37 cellular contexts compared by ENCODE assay signal in genomic region chr1:180545991-180546390, GRCh38. TPM values are rescaled to one million over a fixed set of nuclear protein-coding genes. Genes with fewer than 3 reads are reported as not detected.
"Had no signal": no experiment of that assay in that cellular context is flagged by ENCODE, and none has a peak within 500 bp of the region (broad histone marks: within the 10 kb centered on the region; RNA-seq: fewer than 3 reads in every experiment).

No MANE protein-coding gene starts in this region.

- H3K4me3 Mint-ChIP-seq: activated B cell treated with CpG ODN at 0.5 μM for 24 hours; activated CD4-positive, alpha-beta memory T cell treated with anti-CD3 and anti-CD28 coated beads for 36 hours; activated CD4-positive, alpha-beta T cell treated with anti-CD3 and anti-CD28 coated beads, Interleukin-2, amount 10 ng/mL, durations not matched to agents 7 days and 5 days; activated CD8-positive, alpha-beta T cell treated with anti-CD3 and anti-CD28 coated beads for 36 hours; activated naive CD4-positive, alpha-beta T cell treated with anti-CD3 and anti-CD28 coated beads for 36 hours; activated naive CD8-positive, alpha-beta T cell treated with anti-CD3 and anti-CD28 coated beads for 36 hours; activated T-cell treated with anti-CD3 and anti-CD28 coated beads, Interleukin-2, amount 50 U/mL, for 4 hours; activated T-cell treated with anti-CD3 and anti-CD28 coated beads, Interleukin-2, amount 50 U/mL, for 72 hours; activated T-helper 1 cell treated with anti-CD3 and anti-CD28 coated beads, Interleukin-12 subunit alpha, Interleukin-12 subunit beta, Interleukin-2, Interleukin-4 antibody, amounts not matched to agents 30 ng/mL and 10 ng/mL and 1 ng/mL, durations not matched to agents 14 hours and 24 hours and 36 hours; activated T-helper 17 cell treated with anti-CD3 and anti-CD28 coated beads, Interleukin-2, amount 50 U/mL, for 72 hours; central memory CD8-positive, alpha-beta T cell; T-helper 1 cell treated with Interleukin-12 subunit alpha and Interleukin-12 subunit beta and Interleukin-4 antibody, amounts not matched to agents 30 μg/mL and 1 μg/mL, for 36 hours; T-helper 2 cell treated with Interferon-gamma antibody and Interleukin-4, amounts not matched to agents 5 μg/mL and 100 μg/mL, for 36 hours had no signal

- H3K9me3 Mint-ChIP-seq: activated B cell treated with CpG ODN at 0.5 μM for 24 hours; activated CD4-positive, alpha-beta memory T cell treated with anti-CD3 and anti-CD28 coated beads for 36 hours; activated CD4-positive, alpha-beta T cell treated with anti-CD3 and anti-CD28 coated beads, Interleukin-2, amount 10 ng/mL, durations not matched to agents 7 days and 5 days; activated CD8-positive, alpha-beta T cell treated with anti-CD3 and anti-CD28 coated beads for 36 hours; activated naive CD4-positive, alpha-beta T cell treated with anti-CD3 and anti-CD28 coated beads for 36 hours; activated naive CD4-positive, alpha-beta T cell treated with anti-CD3 and anti-CD28 coated beads, Interleukin-2, amount 50 U/mL, for 72 hours; activated naive CD8-positive, alpha-beta T cell treated with anti-CD3 and anti-CD28 coated beads for 36 hours; activated T-cell treated with anti-CD3 and anti-CD28 coated beads, Interleukin-2, amount 50 U/mL, for 4 hours; activated T-cell treated with anti-CD3 and anti-CD28 coated beads, Interleukin-2, amount 50 U/mL, for 72 hours; activated T-helper 1 cell treated with anti-CD3 and anti-CD28 coated beads, Interleukin-12 subunit alpha, Interleukin-12 subunit beta, Interleukin-2, Interleukin-4 antibody, amounts not matched to agents 30 ng/mL and 10 ng/mL and 1 ng/mL, durations not matched to agents 14 hours and 24 hours and 36 hours; activated T-helper 17 cell treated with anti-CD3 and anti-CD28 coated beads, Interleukin-2, amount 50 U/mL, for 72 hours; central memory CD8-positive, alpha-beta T cell; T-helper 1 cell treated with Interleukin-12 subunit alpha and Interleukin-12 subunit beta and Interleukin-4 antibody, amounts not matched to agents 30 μg/mL and 1 μg/mL, for 36 hours; T-helper 2 cell treated with Interferon-gamma antibody and Interleukin-4, amounts not matched to agents 5 μg/mL and 100 μg/mL, for 36 hours had no signal

- H3K27ac ChIP-seq: adrenal gland, body of pancreas, brain microvascular endothelial cell, breast epithelium, VCaP had no signal

- H3K4me1 Mint-ChIP-seq: activated B cell treated with CpG ODN at 0.5 μM for 24 hours; activated CD4-positive, alpha-beta T cell treated with anti-CD3 and anti-CD28 coated beads, Interleukin-2, amount 10 ng/mL, durations not matched to agents 7 days and 5 days; activated naive CD8-positive, alpha-beta T cell treated with anti-CD3 and anti-CD28 coated beads for 36 hours; activated T-helper 17 cell treated with anti-CD3 and anti-CD28 coated beads, Interleukin-2, amount 50 U/mL, for 72 hours; central memory CD8-positive, alpha-beta T cell had no signal

- ATAC-seq: activated CD8-positive, alpha-beta T cell treated with anti-CD3 and anti-CD28 coated beads for 36 hours; activated naive CD4-positive, alpha-beta T cell treated with anti-CD3 and anti-CD28 coated beads, Interleukin-2, amount 50 U/mL, for 72 hours; activated T-cell treated with anti-CD3 and anti-CD28 coated beads, Interleukin-2, amount 50 U/mL, for 4 hours; activated T-helper 17 cell treated with anti-CD3 and anti-CD28 coated beads, Interleukin-2, amount 50 U/mL, for 72 hours; body of pancreas had no signal

- H3K36me3 Mint-ChIP-seq: activated CD4-positive, alpha-beta memory T cell treated with anti-CD3 and anti-CD28 coated beads for 36 hours; activated naive CD4-positive, alpha-beta T cell treated with anti-CD3 and anti-CD28 coated beads, Interleukin-2, amount 50 U/mL, for 72 hours; activated naive CD8-positive, alpha-beta T cell treated with anti-CD3 and anti-CD28 coated beads for 36 hours had no signal

- H3K27me3 Mint-ChIP-seq: activated B cell treated with CpG ODN at 0.5 μM for 24 hours; activated CD4-positive, alpha-beta memory T cell treated with anti-CD3 and anti-CD28 coated beads for 36 hours; activated CD8-positive, alpha-beta T cell treated with anti-CD3 and anti-CD28 coated beads for 36 hours; activated naive CD8-positive, alpha-beta T cell treated with anti-CD3 and anti-CD28 coated beads for 36 hours; activated T-helper 17 cell treated with anti-CD3 and anti-CD28 coated beads, Interleukin-2, amount 50 U/mL, for 72 hours had no signal

- H3K27me3 ChIP-seq: adrenal gland, body of pancreas, brain microvascular endothelial cell, breast epithelium had no signal

- H3K4me1 ChIP-seq: breast epithelium had no signal

- H3K9me3 ChIP-seq: adrenal gland, body of pancreas, breast epithelium had no signal

- H3K36me3 ChIP-seq: adrenal gland, brain microvascular endothelial cell, breast epithelium had no signal

- H3K4me3 ChIP-seq: adrenal gland, body of pancreas, breast epithelium had no signal

- H3K27ac Mint-ChIP-seq: activated B cell treated with CpG ODN at 0.5 μM for 24 hours; activated CD4-positive, alpha-beta memory T cell treated with anti-CD3 and anti-CD28 coated beads for 36 hours; activated CD4-positive, alpha-beta T cell treated with anti-CD3 and anti-CD28 coated beads, Interleukin-2, amount 10 ng/mL, durations not matched to agents 7 days and 5 days; activated CD8-positive, alpha-beta T cell treated with anti-CD3 and anti-CD28 coated beads for 36 hours; activated naive CD4-positive, alpha-beta T cell treated with anti-CD3 and anti-CD28 coated beads for 36 hours; activated naive CD4-positive, alpha-beta T cell treated with anti-CD3 and anti-CD28 coated beads, Interleukin-2, amount 50 U/mL, for 72 hours; activated naive CD8-positive, alpha-beta T cell treated with anti-CD3 and anti-CD28 coated beads for 36 hours; activated T-cell treated with anti-CD3 and anti-CD28 coated beads, Interleukin-2, amount 50 U/mL, for 72 hours; activated T-helper 1 cell treated with anti-CD3 and anti-CD28 coated beads, Interleukin-12 subunit alpha, Interleukin-12 subunit beta, Interleukin-2, Interleukin-4 antibody, amounts not matched to agents 30 ng/mL and 10 ng/mL and 1 ng/mL, durations not matched to agents 14 hours and 24 hours and 36 hours; T-helper 1 cell treated with Interleukin-12 subunit alpha and Interleukin-12 subunit beta and Interleukin-4 antibody, amounts not matched to agents 30 μg/mL and 1 μg/mL, for 36 hours; T-helper 2 cell treated with Interferon-gamma antibody and Interleukin-4, amounts not matched to agents 5 μg/mL and 100 μg/mL, for 36 hours had no signal

- DNase-seq: activated B cell treated with CpG ODN at 0.5 μM for 24 hours; activated CD4-positive, alpha-beta memory T cell treated with anti-CD3 and anti-CD28 coated beads for 36 hours; activated CD4-positive, alpha-beta T cell treated with anti-CD3 and anti-CD28 coated beads for 48 hours; activated CD4-positive, alpha-beta T cell treated with anti-CD3 and anti-CD28 coated beads, Interleukin-2, amount 10 ng/mL, durations not matched to agents 7 days and 5 days; activated CD4-positive, CD25-positive, alpha-beta regulatory T cell treated with anti-CD3 and anti-CD28 coated beads, Interleukin-2, amount 50 U/mL, for 72 hours; activated CD8-positive, alpha-beta memory T cell treated with anti-CD3 and anti-CD28 coated beads, Interleukin-2, amount 50 U/mL, for 4 hours; activated CD8-positive, alpha-beta T cell treated with anti-CD3 and anti-CD28 coated beads for 36 hours; activated effector memory CD4-positive, alpha-beta T cell treated with anti-CD3 and anti-CD28 coated beads, Interleukin-2, amount 50 U/mL, for 16 hours; activated gamma-delta T cell treated with Interleukin-2 at 50 U/mL for 16 hours; activated naive CD4-positive, alpha-beta T cell; activated naive CD4-positive, alpha-beta T cell treated with anti-CD3 and anti-CD28 coated beads for 36 hours; activated naive CD8-positive, alpha-beta T cell treated with anti-CD3 and anti-CD28 coated beads for 36 hours; activated T-cell treated with anti-CD3 and anti-CD28 coated beads for 4 hours; activated T-cell treated with anti-CD3 and anti-CD28 coated beads, Interleukin-2, amount 50 U/mL, for 1 hour; activated T-cell treated with anti-CD3 and anti-CD28 coated beads, Interleukin-2, amount 50 U/mL, for 4 hours; activated T-cell treated with anti-CD3 and anti-CD28 coated beads, Interleukin-2, amount 50 U/mL, for 72 hours; adrenal gland; amniotic stem cell; aorta; body of pancreas; brain microvascular endothelial cell; cerebellar nuclear complex; T-helper 1 cell; T-helper 2 cell; T-helper 9 cell had no signal

- FAIRE-seq: astrocyte, TTC549 had no signal

RNA-seq across cellular contexts. Expression of gene OVAAL, which starts 12.8 kb away (rescaled TPM):
- total RNA-seq: activated B cell treated with CpG ODN at 0.5 μM for 24 hours; activated CD4-positive, alpha-beta memory T cell treated with anti-CD3 and anti-CD28 coated beads for 36 hours; activated CD4-positive, alpha-beta T cell treated with anti-CD3 and anti-CD28 coated beads, Interleukin-2, amount 10 ng/mL, durations not matched to agents 7 days and 5 days; activated CD8-positive, alpha-beta memory T cell treated with anti-CD3 and anti-CD28 coated beads for 36 hours; activated CD8-positive, alpha-beta T cell treated with anti-CD3 and anti-CD28 coated beads for 36 hours; activated naive CD4-positive, alpha-beta T cell treated with anti-CD3 and anti-CD28 coated beads for 36 hours; activated naive CD4-positive, alpha-beta T cell treated with anti-CD3 and anti-CD28 coated beads, Interleukin-2, amount 50 U/mL, for 72 hours; activated naive CD8-positive, alpha-beta T cell treated with anti-CD3 and anti-CD28 coated beads for 36 hours; activated T-cell treated with anti-CD3 and anti-CD28 coated beads, Interleukin-2, amount 50 U/mL, for 4 hours; activated T-cell treated with anti-CD3 and anti-CD28 coated beads, Interleukin-2, amount 50 U/mL, for 72 hours; activated T-helper 1 cell treated with anti-CD3 and anti-CD28 coated beads, Interleukin-12 subunit alpha, Interleukin-12 subunit beta, Interleukin-2, Interleukin-4 antibody, amounts not matched to agents 30 ng/mL and 10 ng/mL and 1 ng/mL, durations not matched to agents 14 hours and 24 hours and 36 hours; activated T-helper 17 cell treated with anti-CD3 and anti-CD28 coated beads, Interleukin-2, amount 50 U/mL, for 72 hours; aorta; astrocyte; body of pancreas; breast epithelium; chondrocyte had no signal
- polyA plus RNA-seq: adrenal gland, aorta had no signal
